Comparison of ENCODE assay signal across 1 cellular context in the genomic region with DNA sequence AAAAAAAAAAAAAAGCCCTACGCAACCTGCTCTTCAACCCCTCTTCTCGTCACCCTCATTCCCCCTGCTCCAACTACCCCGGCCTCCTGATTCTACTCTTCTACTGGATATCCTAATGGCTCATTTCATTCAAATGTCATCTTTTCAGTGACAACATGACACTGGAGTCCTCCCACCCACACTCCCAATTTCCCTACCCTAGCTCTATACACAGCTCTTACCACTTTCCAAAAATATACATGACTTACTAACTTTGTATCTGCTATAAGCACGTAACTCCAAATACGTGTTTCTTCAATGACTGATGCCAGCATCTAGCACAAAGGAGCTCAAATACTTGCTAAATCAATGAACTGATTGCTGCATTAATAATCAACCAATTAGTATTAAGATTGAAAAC.
TF ChIP-seq lines count a peak whose summit lies in the region.

No MANE protein-coding gene starts in this region.

TF ChIP-seq in HEK293, 187 proteins besides CTCF, POLR2A, EP300 and RAD21:
- TF ChIP-seq PRDM1 (tag by site-specific recombination; IDR thresholded peaks at IDR 0.05) (0 out of 2 replicates have a peak, but pooled peaks have one; percentile 19), ZNF610 (tag by site-specific recombination; IDR thresholded peaks at IDR 0.05; ENCODE audit: borderline replicate concordance) (no peak), SCRT2 (tag by site-specific recombination; IDR thresholded peaks at IDR 0.05) (no peak)
- TF ChIP-seq, protein P1, sequence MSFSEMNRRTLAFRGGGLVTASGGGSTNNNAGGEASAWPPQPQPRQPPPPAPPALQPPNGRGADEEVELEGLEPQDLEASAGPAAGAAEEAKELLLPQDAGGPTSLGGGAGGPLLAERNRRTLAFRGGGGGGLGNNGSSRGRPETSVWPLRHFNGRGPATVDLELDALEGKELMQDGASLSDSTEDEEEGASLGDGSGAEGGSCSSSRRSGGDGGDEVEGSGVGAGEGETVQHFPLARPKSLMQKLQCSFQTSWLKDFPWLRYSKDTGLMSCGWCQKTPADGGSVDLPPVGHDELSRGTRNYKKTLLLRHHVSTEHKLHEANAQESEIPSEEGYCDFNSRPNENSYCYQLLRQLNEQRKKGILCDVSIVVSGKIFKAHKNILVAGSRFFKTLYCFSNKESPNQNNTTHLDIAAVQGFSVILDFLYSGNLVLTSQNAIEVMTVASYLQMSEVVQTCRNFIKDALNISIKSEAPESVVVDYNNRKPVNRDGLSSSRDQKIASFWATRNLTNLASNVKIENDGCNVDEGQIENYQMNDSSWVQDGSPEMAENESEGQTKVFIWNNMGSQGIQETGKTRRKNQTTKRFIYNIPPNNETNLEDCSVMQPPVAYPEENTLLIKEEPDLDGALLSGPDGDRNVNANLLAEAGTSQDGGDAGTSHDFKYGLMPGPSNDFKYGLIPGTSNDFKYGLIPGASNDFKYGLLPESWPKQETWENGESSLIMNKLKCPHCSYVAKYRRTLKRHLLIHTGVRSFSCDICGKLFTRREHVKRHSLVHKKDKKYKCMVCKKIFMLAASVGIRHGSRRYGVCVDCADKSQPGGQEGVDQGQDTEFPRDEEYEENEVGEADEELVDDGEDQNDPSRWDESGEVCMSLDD (tag by site-specific recombination; IDR thresholded peaks at IDR 0.05), result no peak
- TF ChIP-seq, protein P2, sequence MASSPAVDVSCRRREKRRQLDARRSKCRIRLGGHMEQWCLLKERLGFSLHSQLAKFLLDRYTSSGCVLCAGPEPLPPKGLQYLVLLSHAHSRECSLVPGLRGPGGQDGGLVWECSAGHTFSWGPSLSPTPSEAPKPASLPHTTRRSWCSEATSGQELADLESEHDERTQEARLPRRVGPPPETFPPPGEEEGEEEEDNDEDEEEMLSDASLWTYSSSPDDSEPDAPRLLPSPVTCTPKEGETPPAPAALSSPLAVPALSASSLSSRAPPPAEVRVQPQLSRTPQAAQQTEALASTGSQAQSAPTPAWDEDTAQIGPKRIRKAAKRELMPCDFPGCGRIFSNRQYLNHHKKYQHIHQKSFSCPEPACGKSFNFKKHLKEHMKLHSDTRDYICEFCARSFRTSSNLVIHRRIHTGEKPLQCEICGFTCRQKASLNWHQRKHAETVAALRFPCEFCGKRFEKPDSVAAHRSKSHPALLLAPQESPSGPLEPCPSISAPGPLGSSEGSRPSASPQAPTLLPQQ (tag by site-specific recombination; IDR thresholded peaks at IDR 0.05), result no peak
